ENCODE assay signal across 9 cellular contexts in the genomic region with DNA sequence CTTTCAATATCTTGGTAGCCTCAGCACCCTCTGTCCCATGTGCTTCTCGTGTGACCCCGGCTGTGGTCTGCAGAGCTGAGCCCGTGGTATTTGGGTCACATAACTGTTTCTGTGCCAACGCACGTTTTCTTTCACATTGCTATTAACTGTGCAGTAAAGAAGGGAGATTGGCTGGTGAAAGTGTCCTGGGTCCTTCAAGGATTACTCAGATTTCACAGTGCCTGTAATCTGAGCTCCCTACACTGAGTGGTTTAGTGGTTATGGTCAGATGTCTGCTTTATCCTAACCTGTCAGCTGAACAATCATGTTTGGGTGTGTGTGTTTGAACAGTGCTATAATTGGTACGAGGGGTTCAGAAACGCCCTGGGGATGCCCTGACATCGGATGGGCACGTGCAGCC.
DNase-seq lines count a peak whose midpoint lies in the region; ATAC-seq and TF ChIP-seq lines count a peak whose summit lies in the region.
"Had no signal": no experiment of that assay in that cellular context is flagged by ENCODE, and none has a peak within 500 bp of the region (broad histone marks: within the 10 kb centered on the region; RNA-seq: fewer than 3 reads in every experiment).

No MANE protein-coding gene starts in this region.

- peaks cover 0 to 8% (median 2%) of the 10 kb centered on the region in 4 donors for H3K4me1 ChIP-seq in tibial nerve

- peaks cover 39% of the 10 kb centered on the region for H3K4me1 Mint-ChIP-seq in WTC11

- H3K4me3 ChIP-seq in AG04449 (ENCODE audit: low read depth, low read length) (no peak overlapping the region), tibial nerve (no peak overlapping the region)
- H3K4me3 ChIP-seq: BLaER1 treated with 17β-estradiol and CSF1 and Interleukin-3, amounts not matched to agents 10 nM and 100 nM had no signal

- H3K27me3 ChIP-seq in tibial nerve: no peaks in the 10 kb centered on the region
- H3K27me3 ChIP-seq: BLaER1 treated with 17β-estradiol and CSF1 and Interleukin-3, amounts not matched to agents 10 nM and 100 nM had no signal

- no peak for ATAC-seq in GM18873 (IDR thresholded peaks at IDR 0.05; ENCODE audit: low FRiP score, unreplicated experiment)
- ATAC-seq in WTC11: no peak

- H3K36me3 ChIP-seq in tibial nerve: no peaks in the 10 kb centered on the region
- H3K36me3 ChIP-seq: BLaER1 treated with 17β-estradiol and CSF1 and Interleukin-3, amounts not matched to agents 10 nM and 100 nM had no signal

- no peak overlapping the region for H3K4me3 Mint-ChIP-seq in WTC11

- DNase-seq in AG04449 (ENCODE audit: low read depth, low spot score) (peak; percentile 77), NCI-H1092 treated with DMSO at 0.1 percent for 48 hours (lab: John Stamatoyannopoulos, UW) (peak; percentile 89), T1000 (lab: John Stamatoyannopoulos, UW) (peak; percentile 28), iPS-NIHi11 (ENCODE audit: low spot score) (peak; percentile 40), tibial nerve (ENCODE audit: low spot score in 2 of 2) (no peak), WTC11 (ENCODE audit: low spot score) (no peak)
- no peak for DNase-seq in stimulated activated CD4-positive, alpha-beta T cell treated with anti-CD3 and anti-CD28 coated beads, Interleukin-12 subunit alpha, Interleukin-12 subunit beta, amount 100 ng/mL, for 4 hours

- 36 to 40% methylated on average over 9 of the region's 9 CpGs for WGBS in tibial nerve, 2 donors

- POLR2A ChIA-PET in AG04449 (lab: Yijun Ruan, JAX) (no interaction called here), WTC11 (lab: Charles Lee) (no interaction called here)

- H3K9me3 ChIP-seq in tibial nerve: peaks cover 0 to 9% (median 3%) of the 10 kb centered on the region in 4 donors

- peaks cover 17% of the 10 kb centered on the region for H3K9me3 Mint-ChIP-seq in WTC11

- no peak for TF ChIP-seq EP300 in tibial nerve (IDR thresholded peaks at IDR 0.05)

- no peak overlapping the region for H3K27ac Mint-ChIP-seq in WTC11

- TF ChIP-seq CTCF in AG04449 (IDR thresholded peaks at IDR 0.05; ENCODE audit: insufficient read depth, low read length, missing control alignments) (no peak), tibial nerve (IDR thresholded peaks at IDR 0.05) (no peak), WTC11 (IDR thresholded peaks at IDR 0.05) (no peak)

- no peak for TF ChIP-seq POLR2A in tibial nerve (IDR thresholded peaks at IDR 0.05)

- no peaks in the 10 kb centered on the region for H3K27me3 Mint-ChIP-seq in WTC11 (ENCODE audit: low read depth)

- CTCF ChIA-PET in AG04449 (lab: Yijun Ruan, JAX) (interaction anchor here (0.7 to 1.0 kb wide), 2 partner anchors 9 to 187 kb away, joined by 3 read pairs; no protein-coding TSS in a partner anchor), WTC11 (lab: Charles Lee) (interaction anchor here (0.7 kb wide), 1 partner anchor 12 kb away, joined by 3 read pairs; no protein-coding TSS in a partner anchor)

- no peak overlapping the region for H3K27ac ChIP-seq in tibial nerve
- H3K27ac ChIP-seq: BLaER1 treated with 17β-estradiol and CSF1 and Interleukin-3, amounts not matched to agents 10 nM and 100 nM had no signal

- H3K36me3 Mint-ChIP-seq in WTC11: peaks cover 9% of the 10 kb centered on the region

TF ChIP-seq in WTC11, 78 proteins besides CTCF, POLR2A, EP300 and RAD21:
- no peak for TF ChIP-seq MXD4 (CRISPR knock-in tag; IDR thresholded peaks at IDR 0.05; ENCODE audit: borderline replicate concordance)
- no peak for TF ChIP-seq ZNF416 (CRISPR knock-in tag; IDR thresholded peaks at IDR 0.05)
- TF ChIP-seq, protein P1, sequence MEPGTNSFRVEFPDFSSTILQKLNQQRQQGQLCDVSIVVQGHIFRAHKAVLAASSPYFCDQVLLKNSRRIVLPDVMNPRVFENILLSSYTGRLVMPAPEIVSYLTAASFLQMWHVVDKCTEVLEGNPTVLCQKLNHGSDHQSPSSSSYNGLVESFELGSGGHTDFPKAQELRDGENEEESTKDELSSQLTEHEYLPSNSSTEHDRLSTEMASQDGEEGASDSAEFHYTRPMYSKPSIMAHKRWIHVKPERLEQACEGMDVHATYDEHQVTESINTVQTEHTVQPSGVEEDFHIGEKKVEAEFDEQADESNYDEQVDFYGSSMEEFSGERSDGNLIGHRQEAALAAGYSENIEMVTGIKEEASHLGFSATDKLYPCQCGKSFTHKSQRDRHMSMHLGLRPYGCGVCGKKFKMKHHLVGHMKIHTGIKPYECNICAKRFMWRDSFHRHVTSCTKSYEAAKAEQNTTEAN (CRISPR knock-in tag; IDR thresholded peaks at IDR 0.05): no peak

Comparison
In these comparisons a context has a peak if more than half of its experiments do, and no peak if none do; other contexts are left out.
1. DNase-seq: peak in AG04449 (single experiment), NCI-H1092 treated with DMSO at 0.1 percent for 48 hours (single experiment), T1000 (single experiment) and iPS-NIHi11 (single experiment); none in tibial nerve (0 of 2), WTC11 (single experiment) and stimulated activated CD4-positive, alpha-beta T cell treated with anti-CD3 and anti-CD28 coated beads, Interleukin-12 subunit alpha, Interleukin-12 subunit beta, amount 100 ng/mL, for 4 hours (single experiment).